ENCODE assay signal across 1 cellular context in the genomic region with DNA sequence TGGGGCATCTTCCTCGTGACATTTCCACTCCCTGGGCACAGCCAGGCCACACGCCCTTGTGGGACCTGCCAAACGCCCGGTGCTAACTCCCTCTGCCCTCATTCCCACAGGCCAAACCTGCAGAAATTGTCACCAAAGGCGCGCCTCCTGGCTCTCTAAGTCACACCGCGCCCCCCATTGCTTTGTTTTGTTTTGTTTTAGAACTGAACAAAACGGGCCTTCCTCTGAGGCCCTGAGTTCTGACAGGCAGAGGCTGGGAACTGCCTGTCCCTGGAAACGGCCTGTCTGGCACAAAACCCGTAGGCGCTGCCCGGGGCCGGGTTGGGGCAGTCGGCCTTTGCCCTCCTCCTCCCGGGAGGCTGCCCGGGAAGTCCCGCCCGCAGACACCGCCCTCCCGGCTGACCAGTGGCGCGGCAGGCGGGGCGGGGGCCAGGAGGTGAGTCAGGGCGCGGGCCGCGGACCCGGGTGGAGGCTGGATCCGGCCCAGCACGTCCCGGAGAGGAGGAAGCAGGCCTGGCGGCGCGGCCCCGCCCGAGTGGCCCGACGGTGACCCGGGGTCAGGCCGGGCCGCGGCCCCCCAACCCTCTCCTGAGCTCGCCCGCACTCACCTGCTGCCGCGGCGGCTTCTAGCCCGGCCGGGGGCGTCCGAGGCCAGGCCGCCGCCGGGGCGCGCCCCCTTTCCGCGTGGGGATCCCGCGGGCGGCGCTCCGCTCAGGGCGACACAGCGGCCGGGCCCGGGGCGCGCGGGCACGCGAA.
TF ChIP-seq lines count a peak whose summit lies in the region.

No MANE protein-coding gene starts in this region.

TF ChIP-seq in K562, 482 proteins besides CTCF, POLR2A, EP300 and RAD21 (continued from another document and continues in another):
- TF ChIP-seq MNT (conservative IDR thresholded peaks at IDR 0.05): peak in 1 of 2 experiments; percentile 34; a peak in 1 of 4 replicates
- TF ChIP-seq SMAD2 (IDR thresholded peaks at IDR 0.05; ENCODE audit: low read depth, low read length): no peak
- TF ChIP-seq JUNB (CRISPR knock-in tag; conservative IDR thresholded peaks at IDR 0.05): 0 out of 2 replicates have a peak, but pooled peaks have one; percentile 31
- no peak for TF ChIP-seq ZNF23 (CRISPR knock-in tag; IDR thresholded peaks at IDR 0.05)
- TF ChIP-seq BCOR (IDR thresholded peaks at IDR 0.05): no peak
- no peak for TF ChIP-seq SREBF1 (IDR thresholded peaks at IDR 0.05; ENCODE audit: borderline replicate concordance, low read depth, low read length)
- TF ChIP-seq NRF1 (conservative IDR thresholded peaks at IDR 0.05 in 1 of 2, IDR thresholded peaks at IDR 0.05 in 1 of 2): peak in 1 of 2 experiments; percentile 43; a peak in 3 of 4 replicates
- TF ChIP-seq ELF2 (CRISPR knock-in tag; IDR thresholded peaks at IDR 0.05): peak; percentile 20; the same call in 1 of the 2 replicates
- TF ChIP-seq, protein P1, sequence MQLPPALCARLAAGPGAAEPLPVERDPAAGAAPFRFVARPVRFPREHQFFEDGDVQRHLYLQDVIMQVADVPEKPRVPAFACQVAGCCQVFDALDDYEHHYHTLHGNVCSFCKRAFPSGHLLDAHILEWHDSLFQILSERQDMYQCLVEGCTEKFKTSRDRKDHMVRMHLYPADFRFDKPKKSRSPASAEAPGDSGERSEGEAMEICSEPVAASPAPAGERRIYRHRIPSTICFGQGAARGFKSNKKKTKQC (CRISPR knock-in tag; IDR thresholded peaks at IDR 0.05): peak; percentile 73; the same call in 1 of the 2 replicates
- no peak for TF ChIP-seq SPI1 (IDR thresholded peaks at IDR 0.05; ENCODE audit: borderline replicate concordance, low read depth, low read length)
- peak; percentile 64 for TF ChIP-seq CXXC5 (CRISPR knock-in tag; IDR thresholded peaks at IDR 0.05)
- no peak for TF ChIP-seq HMGXB4 (CRISPR knock-in tag; IDR thresholded peaks at IDR 0.05)
- peak; percentile 41 for TF ChIP-seq ATF7 (IDR thresholded peaks at IDR 0.05)
- TF ChIP-seq GATAD2B (IDR thresholded peaks at IDR 0.05; ENCODE audit: borderline replicate concordance): peak; percentile 96
- TF ChIP-seq FIP1L1 (IDR thresholded peaks at IDR 0.05; ENCODE audit: low read depth, low read length, poor library complexity, severe bottlenecking): peak; percentile 36
- TF ChIP-seq ZBTB7A (IDR thresholded peaks at IDR 0.05; ENCODE audit: borderline replicate concordance, control insufficient read depth, low read depth, low read length): 0 out of 2 replicates have a peak, but pooled peaks have one; percentile 29
- TF ChIP-seq ZNF561 (CRISPR knock-in tag; conservative IDR thresholded peaks at IDR 0.05): no peak
- peak; percentile 19; the same call in 1 of the 2 replicates for TF ChIP-seq ZBTB40 (IDR thresholded peaks at IDR 0.05)
- no peak for TF ChIP-seq ZBTB40 (CRISPR knock-in tag; IDR thresholded peaks at IDR 0.05)
- TF ChIP-seq TAL1 (IDR thresholded peaks at IDR 0.05): no peak
- no peak for TF ChIP-seq PTBP1 (IDR thresholded peaks at IDR 0.05; ENCODE audit: low read depth, low read length)
- TF ChIP-seq YY1 (IDR thresholded peaks at IDR 0.05; ENCODE audit: borderline replicate concordance in 1 of 3, control insufficient read depth in 1 of 3, extremely low read depth in 1 of 3, insufficient read depth in 3 of 3, insufficient read length in 1 of 3, insufficient replicate concordance in 2 of 3, low read depth in 1 of 3, low read length in 2 of 3): peak in 1 of 3 experiments; percentile 44
- TF ChIP-seq NR2F6 (CRISPR knock-in tag; IDR thresholded peaks at IDR 0.05): no peak
- TF ChIP-seq, protein P2, sequence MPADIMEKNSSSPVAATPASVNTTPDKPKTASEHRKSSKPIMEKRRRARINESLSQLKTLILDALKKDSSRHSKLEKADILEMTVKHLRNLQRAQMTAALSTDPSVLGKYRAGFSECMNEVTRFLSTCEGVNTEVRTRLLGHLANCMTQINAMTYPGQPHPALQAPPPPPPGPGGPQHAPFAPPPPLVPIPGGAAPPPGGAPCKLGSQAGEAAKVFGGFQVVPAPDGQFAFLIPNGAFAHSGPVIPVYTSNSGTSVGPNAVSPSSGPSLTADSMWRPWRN (IDR thresholded peaks at IDR 0.05; ENCODE audit: low read depth): no peak
- no peak for TF ChIP-seq HNRNPH1 (optimal IDR thresholded peaks at IDR 0.05; ENCODE audit: low read depth, low read length)
- TF ChIP-seq ZNF217 (CRISPR knock-in tag; IDR thresholded peaks at IDR 0.05): no peak
- TF ChIP-seq DIDO1 (tag; IDR thresholded peaks at IDR 0.05; ENCODE audit: low read depth): no peak
- TF ChIP-seq RBM14 (IDR thresholded peaks at IDR 0.05; ENCODE audit: borderline replicate concordance, insufficient read depth, low read depth, low read length): no peak
- no peak for TF ChIP-seq MAFK (IDR thresholded peaks at IDR 0.05; ENCODE audit: low read length)
- TF ChIP-seq CC2D1A (IDR thresholded peaks at IDR 0.05): peak; percentile 87
- TF ChIP-seq SMARCA5 (IDR thresholded peaks at IDR 0.05): 0 out of 2 replicates have a peak, but pooled peaks have one; percentile 41
- TF ChIP-seq BCL6 (CRISPR knock-in tag; IDR thresholded peaks at IDR 0.05): no peak
- TF ChIP-seq ATF3 (IDR thresholded peaks at IDR 0.05): 0 out of 2 replicates have a peak, but pooled peaks have one; percentile 45
- 0 out of 2 replicates have a peak, but pooled peaks have one; percentile 67 for TF ChIP-seq ATF3 (CRISPR knock-in tag; conservative IDR thresholded peaks at IDR 0.05)
- 0 out of 2 replicates have a peak, but pooled peaks have one; percentile 6 for TF ChIP-seq ARID1B (IDR thresholded peaks at IDR 0.05)
- TF ChIP-seq VEZF1 (CRISPR knock-in tag; IDR thresholded peaks at IDR 0.05): peak; percentile 85
- TF ChIP-seq POLR2H (tag; IDR thresholded peaks at IDR 0.05; ENCODE audit: low read depth): peak; percentile 16; the same call in 1 of the 2 replicates
- no peak for TF ChIP-seq USF1 (CRISPR knock-in tag; IDR thresholded peaks at IDR 0.05)
- 0 out of 2 replicates have a peak, but pooled peaks have one; percentile 33 for TF ChIP-seq JUN (IDR thresholded peaks at IDR 0.05; ENCODE audit: borderline replicate concordance, low read depth, low read length)
- TF ChIP-seq JUN (CRISPR knock-in tag; IDR thresholded peaks at IDR 0.05; ENCODE audit: borderline replicate concordance): 0 out of 2 replicates have a peak, but pooled peaks have one; percentile 63
- TF ChIP-seq CREM (IDR thresholded peaks at IDR 0.05; ENCODE audit: low read depth): peak; percentile 43; the same call in 1 of the 2 replicates
- TF ChIP-seq TAF1 (IDR thresholded peaks at IDR 0.05; ENCODE audit: control insufficient read depth, extremely low read depth, insufficient read depth, low read length, severe bottlenecking): peak; percentile 38
- TF ChIP-seq FUS (optimal IDR thresholded peaks at IDR 0.05; ENCODE audit: low read depth, low read length): no peak
- TF ChIP-seq CCNT2 (IDR thresholded peaks at IDR 0.05; ENCODE audit: borderline replicate concordance, extremely low read depth, insufficient read length, low read depth, low read length): peak; percentile 67
- no peak for TF ChIP-seq KHSRP (IDR thresholded peaks at IDR 0.05)
